13 cellular contexts compared by ENCODE assay signal in the genomic region with DNA sequence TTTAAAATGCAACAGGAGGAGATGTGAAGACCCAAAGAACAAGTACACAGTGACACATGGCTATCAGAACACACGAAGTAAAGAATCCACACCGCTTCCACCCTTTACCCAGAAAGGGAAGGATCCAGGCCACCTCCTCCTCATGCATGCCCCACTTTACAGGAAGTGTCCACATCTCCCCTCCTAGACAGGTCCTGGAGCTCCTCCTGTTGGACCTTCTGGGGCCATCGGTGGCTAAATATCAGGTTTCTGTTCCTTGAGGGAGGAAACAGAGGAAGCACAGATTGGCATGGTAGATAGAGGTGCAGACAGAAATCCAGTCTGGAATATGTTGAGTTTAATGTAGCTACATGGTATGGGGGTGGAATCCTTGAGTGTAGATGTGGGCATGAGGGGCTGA. TPM values are rescaled to one million over a fixed set of nuclear protein-coding genes. Genes with fewer than 3 reads are reported as not detected.
A peak's percentile ranks its signal among the peaks of the same experiment; 100 is the strongest.
DNase-seq lines count a peak whose midpoint lies in the region; ATAC-seq, FAIRE-seq and TF ChIP-seq lines count a peak whose summit lies in the region.
"Had no signal": no experiment of that assay in that cellular context is flagged by ENCODE, and none has a peak within 500 bp of the region (broad histone marks: within the 10 kb centered on the region; RNA-seq: fewer than 3 reads in every experiment).

No MANE protein-coding gene starts in this region.

- no peak overlapping the region for H3K4me3 Mint-ChIP-seq in stimulated activated naive B cell treated with anti-CD40 and anti-IgM and Interleukin-4, amounts not matched to agents 10 μg/mL and 1 μg/mL and 100 μg/mL, for 72 hours
- H3K4me3 Mint-ChIP-seq: activated naive CD8-positive, alpha-beta T cell treated with anti-CD3 and anti-CD28 coated beads, Interleukin-2, amount 50 U/mL, for 24 hours had no signal

- peak; percentile 35 for TF ChIP-seq CTCF in AG04450 (IDR thresholded peaks at IDR 0.05; ENCODE audit: low read depth, low read length)
- peak; percentile 50 for TF ChIP-seq CTCF in HFF-Myc (IDR thresholded peaks at IDR 0.05; ENCODE audit: low read depth, low read length, missing control alignments)
- no peak for TF ChIP-seq CTCF in GM13977 (IDR thresholded peaks at IDR 0.05; ENCODE audit: extremely low read depth, insufficient read depth, missing control alignments)

- peaks cover 0 to 2% of the 10 kb centered on the region in 2 donors for H3K9me3 Mint-ChIP-seq in stimulated activated naive B cell treated with anti-CD40 and anti-IgM and Interleukin-4, amounts not matched to agents 10 μg/mL and 1 μg/mL and 100 μg/mL, for 72 hours
- H3K9me3 Mint-ChIP-seq: activated naive CD8-positive, alpha-beta T cell treated with anti-CD3 and anti-CD28 coated beads, Interleukin-2, amount 50 U/mL, for 24 hours had no signal

- H3K4me3 ChIP-seq in AG04450 (ENCODE audit: low read depth, low read length), result no peak overlapping the region
- H3K4me3 ChIP-seq in HFF-Myc (replicated peaks; ENCODE audit: low read depth, low read length), result no peak overlapping the region

- H3K27ac Mint-ChIP-seq in stimulated activated naive B cell treated with anti-CD40 and anti-IgM and Interleukin-4, amounts not matched to agents 10 μg/mL and 1 μg/mL and 100 μg/mL, for 72 hours, result no peak overlapping the region
- H3K27ac Mint-ChIP-seq: activated naive CD8-positive, alpha-beta T cell treated with anti-CD3 and anti-CD28 coated beads, Interleukin-2, amount 50 U/mL, for 24 hours had no signal

- H3K36me3 Mint-ChIP-seq in stimulated activated naive B cell treated with anti-CD40 and anti-IgM and Interleukin-4, amounts not matched to agents 10 μg/mL and 1 μg/mL and 100 μg/mL, for 72 hours, result no peaks in the 10 kb centered on the region

- no peaks in the 10 kb centered on the region for H3K27me3 ChIP-seq in AG04450 (ENCODE audit: control insufficient read depth, insufficient read depth, low read length)

- no peaks in the 10 kb centered on the region for H3K9me3 ChIP-seq in AG04450 (ENCODE audit: control insufficient read depth, insufficient read depth, low read length)

- no peak for FAIRE-seq in GM19239 (lab: Jason Lieb, UNC)
- FAIRE-seq: G401.6 had no signal

- H3K27ac ChIP-seq in AG04450 (ENCODE audit: low read depth, low read length), result no peak overlapping the region

- POLR2A ChIA-PET in AG04450 (lab: Yijun Ruan, JAX), result interaction anchor here (0.8 kb wide), 1 partner anchor 10 kb away, joined by 3 read pairs; no protein-coding TSS in a partner anchor

- no peaks in the 10 kb centered on the region for H3K4me1 Mint-ChIP-seq in stimulated activated naive B cell treated with anti-CD40 and anti-IgM and Interleukin-4, amounts not matched to agents 10 μg/mL and 1 μg/mL and 100 μg/mL, for 72 hours
- H3K4me1 Mint-ChIP-seq: activated naive CD8-positive, alpha-beta T cell treated with anti-CD3 and anti-CD28 coated beads, Interleukin-2, amount 50 U/mL, for 24 hours had no signal

- no peak for ATAC-seq in stimulated activated naive B cell treated with anti-CD40 and anti-IgM and Interleukin-4, amounts not matched to agents 10 μg/mL and 1 μg/mL and 100 μg/mL, for 72 hours (replicated peaks)
- ATAC-seq: activated naive CD8-positive, alpha-beta T cell treated with anti-CD3 and anti-CD28 coated beads, Interleukin-2, amount 50 U/mL, for 24 hours had no signal

- in situ Hi-C loops in SK-MEL-5 (cut with HindIII; ENCODE audit: low pct_unique_long_range_greater_than_20kb, low sequenced_read_pairs) (no loop called here), GM13977 (cut with MboI; ENCODE audit: low pct_unique_long_range_greater_than_20kb, low sequenced_read_pairs, unreplicated experiment) (no loop called here)

- peaks cover 14 to 35% of the 10 kb centered on the region in 2 donors for H3K27me3 Mint-ChIP-seq in stimulated activated naive B cell treated with anti-CD40 and anti-IgM and Interleukin-4, amounts not matched to agents 10 μg/mL and 1 μg/mL and 100 μg/mL, for 72 hours
- H3K27me3 Mint-ChIP-seq: activated naive CD8-positive, alpha-beta T cell treated with anti-CD3 and anti-CD28 coated beads, Interleukin-2, amount 50 U/mL, for 24 hours had no signal

- DNase-seq in AG04450 (ENCODE audit: low read depth, low spot score) (no peak), HFF-Myc (ENCODE audit: extremely low read depth, low read depth) (no peak), SK-MEL-5 (ENCODE audit: low read depth, low spot score) (peak; percentile 58), glomerular visceral epithelial cell (ENCODE audit: extremely low spot score) (peak; percentile 54), GM13977 (ENCODE audit: low spot score) (no peak), GM19239 (ENCODE audit: insufficient read length, low spot score) (no peak), NCI-H1417 (lab: John Stamatoyannopoulos, UW) (no peak)
- DNase-seq in stimulated activated naive B cell treated with anti-CD40 and anti-IgM and Interleukin-4, amounts not matched to agents 10 μg/mL and 1 μg/mL and 100 μg/mL, for 72 hours, result no peak
- DNase-seq: activated CD4-positive, alpha-beta T cell treated with anti-CD3 and anti-CD28 coated beads for 1 hour; activated naive CD8-positive, alpha-beta T cell treated with anti-CD3 and anti-CD28 coated beads, Interleukin-2, amount 50 U/mL, for 24 hours; NCI-H2171 treated with DMSO at 0.1 percent for 48 hours; occipital lobe had no signal

- CTCF ChIA-PET in AG04450 (lab: Charles Lee), result interaction anchor here (0.6 to 1.0 kb wide), 3 partner anchors 34 to 610 kb away, joined by 3 to 4 read pairs (median 3); no protein-coding TSS in a partner anchor

RNA-seq across cellular contexts. Expression of a gene that starts 10.9 kb away (rescaled TPM):
- 7.8 and 10.4 TPM in 2 replicates for polyA plus RNA-seq in AG04450 (2011; rRNA removed)
- polyA minus RNA-seq in AG04450 (2011; rRNA and poly(A)+ RNA removed), result 9.3 and 9.7 TPM in 2 replicates
- 5.0 and 9.0 TPM in 2 replicates for total RNA-seq in SK-MEL-5 (2014; rRNA removed; shearing (Covaris generic))
- 4.8 and 6.4 TPM in 2 replicates for polyA plus RNA-seq in SK-MEL-5 (2015; cell fraction: cytosol; rRNA removed)
- polyA plus RNA-seq in SK-MEL-5 (2015; cell fraction: nucleus; rRNA removed), result 27.7 and 40.1 TPM in 2 replicates

RNA-seq across cellular contexts. Expression of a gene that starts 49.4 kb away (rescaled TPM):
- polyA plus RNA-seq in AG04450 (2011; rRNA removed), result 5.9 and 6.7 TPM in 2 replicates
- polyA minus RNA-seq in AG04450 (2011; rRNA and poly(A)+ RNA removed), result 3.9 and 4.3 TPM in 2 replicates
- 10.3 and 11.6 TPM in 2 replicates for total RNA-seq in SK-MEL-5 (2014; rRNA removed; shearing (Covaris generic))
- polyA plus RNA-seq in SK-MEL-5 (2015; cell fraction: cytosol; rRNA removed), result 10.9 and 12.0 TPM in 2 replicates
- 4.1 and 8.2 TPM in 2 replicates for polyA plus RNA-seq in SK-MEL-5 (2015; cell fraction: nucleus; rRNA removed)

Comparison
In these comparisons a context has a peak if more than half of its experiments do, and no peak if none do; other contexts are left out.
1. DNase-seq: peak in SK-MEL-5 (single experiment) and glomerular visceral epithelial cell (single experiment); none in AG04450 (single experiment), HFF-Myc (single experiment), stimulated activated naive B cell treated with anti-CD40 and anti-IgM and Interleukin-4, amounts not matched to agents 10 μg/mL and 1 μg/mL and 100 μg/mL, for 72 hours (single experiment), GM13977 (single experiment), GM19239 (single experiment) and NCI-H1417 (0 of 3).